2 cellular contexts compared by ENCODE assay signal in the genomic region with DNA sequence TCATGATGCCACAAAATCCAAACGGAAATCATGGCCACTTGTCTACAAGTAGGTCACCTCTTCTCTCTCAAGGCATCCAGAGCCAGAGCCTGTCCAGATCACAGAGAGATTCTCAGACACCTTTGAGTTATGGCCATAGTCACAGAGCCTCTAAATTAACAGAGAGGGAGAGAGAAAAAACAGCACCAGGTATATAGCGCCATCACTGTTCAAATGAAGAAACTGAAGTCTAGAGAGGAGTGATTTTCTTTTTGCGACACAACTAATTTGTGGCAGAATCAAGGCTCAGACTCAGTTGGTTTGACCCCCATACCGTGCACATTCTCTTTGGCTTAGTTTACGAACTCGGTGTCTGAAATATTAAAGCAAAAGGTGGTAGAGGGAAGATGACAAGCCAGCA.
TF ChIP-seq lines count a peak whose summit lies in the region.

No MANE protein-coding gene starts in this region.

TF ChIP-seq in GM23338, 12 proteins besides CTCF, POLR2A, EP300 and RAD21:
- no peak for TF ChIP-seq EZH2 (IDR thresholded peaks at IDR 0.05; ENCODE audit: low read depth, unreplicated experiment)
- TF ChIP-seq EZH2phosphoT487 (IDR thresholded peaks at IDR 0.05; ENCODE audit: unreplicated experiment): no peak
- TF ChIP-seq, protein P1, sequence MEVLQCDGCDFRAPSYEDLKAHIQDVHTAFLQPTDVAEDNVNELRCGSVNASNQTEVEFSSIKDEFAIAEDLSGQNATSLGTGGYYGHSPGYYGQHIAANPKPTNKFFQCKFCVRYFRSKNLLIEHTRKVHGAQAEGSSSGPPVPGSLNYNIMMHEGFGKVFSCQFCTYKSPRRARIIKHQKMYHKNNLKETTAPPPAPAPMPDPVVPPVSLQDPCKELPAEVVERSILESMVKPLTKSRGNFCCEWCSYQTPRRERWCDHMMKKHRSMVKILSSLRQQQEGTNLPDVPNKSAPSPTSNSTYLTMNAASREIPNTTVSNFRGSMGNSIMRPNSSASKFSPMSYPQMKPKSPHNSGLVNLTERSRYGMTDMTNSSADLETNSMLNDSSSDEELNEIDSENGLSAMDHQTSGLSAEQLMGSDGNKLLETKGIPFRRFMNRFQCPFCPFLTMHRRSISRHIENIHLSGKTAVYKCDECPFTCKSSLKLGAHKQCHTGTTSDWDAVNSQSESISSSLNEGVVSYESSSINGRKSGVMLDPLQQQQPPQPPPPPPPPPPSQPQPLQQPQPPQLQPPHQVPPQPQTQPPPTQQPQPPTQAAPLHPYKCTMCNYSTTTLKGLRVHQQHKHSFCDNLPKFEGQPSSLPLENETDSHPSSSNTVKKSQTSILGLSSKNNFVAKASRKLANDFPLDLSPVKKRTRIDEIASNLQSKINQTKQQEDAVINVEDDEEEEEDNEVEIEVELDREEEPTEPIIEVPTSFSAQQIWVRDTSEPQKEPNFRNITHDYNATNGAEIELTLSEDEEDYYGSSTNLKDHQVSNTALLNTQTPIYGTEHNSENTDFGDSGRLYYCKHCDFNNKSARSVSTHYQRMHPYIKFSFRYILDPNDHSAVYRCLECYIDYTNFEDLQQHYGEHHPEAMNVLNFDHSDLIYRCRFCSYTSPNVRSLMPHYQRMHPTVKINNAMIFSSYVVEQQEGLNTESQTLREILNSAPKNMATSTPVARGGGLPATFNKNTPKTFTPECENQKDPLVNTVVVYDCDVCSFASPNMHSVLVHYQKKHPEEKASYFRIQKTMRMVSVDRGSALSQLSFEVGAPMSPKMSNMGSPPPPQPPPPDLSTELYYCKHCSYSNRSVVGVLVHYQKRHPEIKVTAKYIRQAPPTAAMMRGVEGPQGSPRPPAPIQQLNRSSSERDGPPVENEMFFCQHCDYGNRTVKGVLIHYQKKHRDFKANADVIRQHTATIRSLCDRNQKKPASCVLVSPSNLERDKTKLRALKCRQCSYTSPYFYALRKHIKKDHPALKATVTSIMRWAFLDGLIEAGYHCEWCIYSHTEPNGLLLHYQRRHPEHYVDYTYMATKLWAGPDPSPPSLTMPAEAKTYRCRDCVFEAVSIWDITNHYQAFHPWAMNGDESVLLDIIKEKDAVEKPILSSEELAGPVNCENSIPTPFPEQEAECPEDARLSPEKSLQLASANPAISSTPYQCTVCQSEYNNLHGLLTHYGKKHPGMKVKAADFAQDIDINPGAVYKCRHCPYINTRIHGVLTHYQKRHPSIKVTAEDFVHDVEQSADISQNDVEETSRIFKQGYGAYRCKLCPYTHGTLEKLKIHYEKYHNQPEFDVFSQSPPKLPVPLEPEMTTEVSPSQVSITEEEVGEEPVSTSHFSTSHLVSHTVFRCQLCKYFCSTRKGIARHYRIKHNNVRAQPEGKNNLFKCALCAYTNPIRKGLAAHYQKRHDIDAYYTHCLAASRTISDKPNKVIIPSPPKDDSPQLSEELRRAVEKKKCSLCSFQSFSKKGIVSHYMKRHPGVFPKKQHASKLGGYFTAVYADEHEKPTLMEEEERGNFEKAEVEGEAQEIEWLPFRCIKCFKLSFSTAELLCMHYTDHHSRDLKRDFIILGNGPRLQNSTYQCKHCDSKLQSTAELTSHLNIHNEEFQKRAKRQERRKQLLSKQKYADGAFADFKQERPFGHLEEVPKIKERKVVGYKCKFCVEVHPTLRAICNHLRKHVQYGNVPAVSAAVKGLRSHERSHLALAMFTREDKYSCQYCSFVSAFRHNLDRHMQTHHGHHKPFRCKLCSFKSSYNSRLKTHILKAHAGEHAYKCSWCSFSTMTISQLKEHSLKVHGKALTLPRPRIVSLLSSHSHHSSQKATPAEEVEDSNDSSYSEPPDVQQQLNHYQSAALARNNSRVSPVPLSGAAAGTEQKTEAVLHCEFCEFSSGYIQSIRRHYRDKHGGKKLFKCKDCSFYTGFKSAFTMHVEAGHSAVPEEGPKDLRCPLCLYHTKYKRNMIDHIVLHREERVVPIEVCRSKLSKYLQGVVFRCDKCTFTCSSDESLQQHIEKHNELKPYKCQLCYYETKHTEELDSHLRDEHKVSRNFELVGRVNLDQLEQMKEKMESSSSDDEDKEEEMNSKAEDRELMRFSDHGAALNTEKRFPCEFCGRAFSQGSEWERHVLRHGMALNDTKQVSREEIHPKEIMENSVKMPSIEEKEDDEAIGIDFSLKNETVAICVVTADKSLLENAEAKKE (CRISPR knock-in tag; IDR thresholded peaks at IDR 0.05): no peak
- no peak for TF ChIP-seq JUNB (IDR thresholded peaks at IDR 0.05; ENCODE audit: unreplicated experiment)
- TF ChIP-seq ZNF114 (CRISPR knock-in tag; IDR thresholded peaks at IDR 0.05): no peak
- TF ChIP-seq, protein P2, sequence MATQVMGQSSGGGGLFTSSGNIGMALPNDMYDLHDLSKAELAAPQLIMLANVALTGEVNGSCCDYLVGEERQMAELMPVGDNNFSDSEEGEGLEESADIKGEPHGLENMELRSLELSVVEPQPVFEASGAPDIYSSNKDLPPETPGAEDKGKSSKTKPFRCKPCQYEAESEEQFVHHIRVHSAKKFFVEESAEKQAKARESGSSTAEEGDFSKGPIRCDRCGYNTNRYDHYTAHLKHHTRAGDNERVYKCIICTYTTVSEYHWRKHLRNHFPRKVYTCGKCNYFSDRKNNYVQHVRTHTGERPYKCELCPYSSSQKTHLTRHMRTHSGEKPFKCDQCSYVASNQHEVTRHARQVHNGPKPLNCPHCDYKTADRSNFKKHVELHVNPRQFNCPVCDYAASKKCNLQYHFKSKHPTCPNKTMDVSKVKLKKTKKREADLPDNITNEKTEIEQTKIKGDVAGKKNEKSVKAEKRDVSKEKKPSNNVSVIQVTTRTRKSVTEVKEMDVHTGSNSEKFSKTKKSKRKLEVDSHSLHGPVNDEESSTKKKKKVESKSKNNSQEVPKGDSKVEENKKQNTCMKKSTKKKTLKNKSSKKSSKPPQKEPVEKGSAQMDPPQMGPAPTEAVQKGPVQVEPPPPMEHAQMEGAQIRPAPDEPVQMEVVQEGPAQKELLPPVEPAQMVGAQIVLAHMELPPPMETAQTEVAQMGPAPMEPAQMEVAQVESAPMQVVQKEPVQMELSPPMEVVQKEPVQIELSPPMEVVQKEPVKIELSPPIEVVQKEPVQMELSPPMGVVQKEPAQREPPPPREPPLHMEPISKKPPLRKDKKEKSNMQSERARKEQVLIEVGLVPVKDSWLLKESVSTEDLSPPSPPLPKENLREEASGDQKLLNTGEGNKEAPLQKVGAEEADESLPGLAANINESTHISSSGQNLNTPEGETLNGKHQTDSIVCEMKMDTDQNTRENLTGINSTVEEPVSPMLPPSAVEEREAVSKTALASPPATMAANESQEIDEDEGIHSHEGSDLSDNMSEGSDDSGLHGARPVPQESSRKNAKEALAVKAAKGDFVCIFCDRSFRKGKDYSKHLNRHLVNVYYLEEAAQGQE (IDR thresholded peaks at IDR 0.05; ENCODE audit: unreplicated experiment): no peak
- no peak for TF ChIP-seq STAT1 (IDR thresholded peaks at IDR 0.05; ENCODE audit: unreplicated experiment)
- TF ChIP-seq NANOG (IDR thresholded peaks at IDR 0.05; ENCODE audit: borderline replicate concordance): no peak
- TF ChIP-seq, protein P3, sequence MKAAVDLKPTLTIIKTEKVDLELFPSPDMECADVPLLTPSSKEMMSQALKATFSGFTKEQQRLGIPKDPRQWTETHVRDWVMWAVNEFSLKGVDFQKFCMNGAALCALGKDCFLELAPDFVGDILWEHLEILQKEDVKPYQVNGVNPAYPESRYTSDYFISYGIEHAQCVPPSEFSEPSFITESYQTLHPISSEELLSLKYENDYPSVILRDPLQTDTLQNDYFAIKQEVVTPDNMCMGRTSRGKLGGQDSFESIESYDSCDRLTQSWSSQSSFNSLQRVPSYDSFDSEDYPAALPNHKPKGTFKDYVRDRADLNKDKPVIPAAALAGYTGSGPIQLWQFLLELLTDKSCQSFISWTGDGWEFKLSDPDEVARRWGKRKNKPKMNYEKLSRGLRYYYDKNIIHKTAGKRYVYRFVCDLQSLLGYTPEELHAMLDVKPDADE (IDR thresholded peaks at IDR 0.05): no peak
- no peak for TF ChIP-seq ZNF331 (CRISPR knock-in tag; IDR thresholded peaks at IDR 0.05; ENCODE audit: low read depth)

TF ChIP-seq in H1, 55 proteins besides CTCF, POLR2A, EP300 and RAD21:
- TF ChIP-seq SUZ12 (IDR thresholded peaks at IDR 0.05; ENCODE audit: low read length) (no peak), SIN3A (conservative IDR thresholded peaks at IDR 0.05 in 1 of 2, IDR thresholded peaks at IDR 0.05 in 1 of 2; ENCODE audit: low read depth in 1 of 2, low read length in 2 of 2) (no peak), FOSL1 (IDR thresholded peaks at IDR 0.05; ENCODE audit: insufficient read depth, low read depth, low read length) (no peak), POU5F1 (IDR thresholded peaks at IDR 0.05; ENCODE audit: low read depth, low read length) (no peak), SP4 (IDR thresholded peaks at IDR 0.05; ENCODE audit: low read length) (no peak), CHD2 (IDR thresholded peaks at IDR 0.05; ENCODE audit: low read length) (no peak), MAFK (IDR thresholded peaks at IDR 0.05; ENCODE audit: low read depth, low read length) (no peak), RFX5 (IDR thresholded peaks at IDR 0.05; ENCODE audit: borderline replicate concordance, low read depth, low read length) (no peak), RBBP5 (IDR thresholded peaks at IDR 0.05; ENCODE audit: borderline replicate concordance, low read depth, low read length) (no peak), POLR2AphosphoS5 (IDR thresholded peaks at IDR 0.05; ENCODE audit: low read depth, low read length) (no peak), CREB1 (IDR thresholded peaks at IDR 0.05) (no peak), ZNF274 (IDR thresholded peaks at IDR 0.05; ENCODE audit: borderline replicate concordance, extremely low read depth, low read length) (no peak), PHF8 (conservative IDR thresholded peaks at IDR 0.05; ENCODE audit: low read depth, low read length) (no peak), TBP (IDR thresholded peaks at IDR 0.05; ENCODE audit: low read depth, low read length) (no peak), YY1 (IDR thresholded peaks at IDR 0.05; ENCODE audit: low read depth, low read length) (no peak), JUN (IDR thresholded peaks at IDR 0.05; ENCODE audit: low read depth, low read length) (no peak), HDAC6 (IDR thresholded peaks at IDR 0.05; ENCODE audit: low read depth, low read length) (no peak), SP1 (IDR thresholded peaks at IDR 0.05; ENCODE audit: low read depth, low read length) (no peak), TCF12 (IDR thresholded peaks at IDR 0.05; ENCODE audit: low read depth, low read length) (no peak), JUND (IDR thresholded peaks at IDR 0.05; ENCODE audit: low read length) (no peak)
